Comparison of ENCODE assay signal across 8 cellular contexts in the genomic region with DNA sequence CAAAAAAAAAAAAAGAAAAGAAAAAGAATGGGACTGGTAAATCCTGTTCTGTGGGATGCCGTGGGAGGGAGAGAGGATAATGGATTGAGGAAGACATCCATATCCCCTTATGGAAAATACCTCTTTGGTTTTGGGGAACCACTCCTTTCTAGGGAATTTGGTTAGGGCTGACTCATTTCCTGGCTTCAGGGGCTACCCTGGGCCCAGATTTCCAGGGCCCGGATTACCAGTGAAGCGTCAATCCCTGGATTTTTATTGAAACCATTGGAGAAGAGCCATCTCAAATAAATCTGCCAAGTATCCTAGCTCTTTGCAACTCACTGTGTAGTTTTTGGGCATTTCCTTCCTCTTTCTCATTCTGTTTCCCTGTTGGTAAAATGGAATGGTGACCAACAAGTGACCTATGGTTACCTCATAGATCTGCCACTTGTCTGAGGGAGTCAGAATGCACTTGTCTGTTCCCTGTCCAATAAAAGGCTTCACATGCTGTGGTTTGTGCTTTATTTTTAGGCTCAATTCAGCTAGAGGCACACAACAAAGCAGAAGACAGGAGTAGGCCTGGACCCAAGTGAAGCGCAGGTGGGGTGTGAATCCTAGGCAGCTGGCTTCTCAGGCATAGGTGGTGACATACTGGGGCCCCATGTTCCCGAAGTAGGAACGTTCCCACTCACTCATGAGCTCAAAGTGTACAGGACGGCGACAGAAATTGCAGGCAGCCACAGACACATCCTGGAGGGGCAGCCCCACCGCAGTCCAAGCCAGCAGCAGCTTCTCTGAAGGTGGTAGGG. TPM values are rescaled to one million over a fixed set of nuclear protein-coding genes. Genes with fewer than 3 reads are reported as not detected.
DNase-seq lines count a peak whose midpoint lies in the region; ATAC-seq and TF ChIP-seq lines count a peak whose summit lies in the region.

No MANE protein-coding gene starts in this region.

- no peak for TF ChIP-seq CTCF in GM10248 (IDR thresholded peaks at IDR 0.05; ENCODE audit: control extremely low read depth, extremely low read depth, low read depth, missing control alignments)

- no peaks in the 10 kb centered on the region for H3K9me3 Mint-ChIP-seq in activated naive CD8-positive, alpha-beta T cell treated with anti-CD3 and anti-CD28 coated beads, Interleukin-2, amount 50 U/mL, for 24 hours

- no peak overlapping the region for H3K4me3 Mint-ChIP-seq in activated naive CD8-positive, alpha-beta T cell treated with anti-CD3 and anti-CD28 coated beads, Interleukin-2, amount 50 U/mL, for 24 hours

- POLR2A ChIA-PET in GM10248 (lab: Yijun Ruan, JAX) = interaction anchor here (0.9 kb wide), 1 partner anchor 9 kb away, joined by 4 read pairs; no protein-coding TSS in a partner anchor

- peaks cover 0 to 33% (median 4%) of the 10 kb centered on the region in 11 experiments; a peak in 8 of 22 replicates for H4K20me1 ChIP-seq in BLaER1 treated with 17β-estradiol and CSF1 and Interleukin-3, amounts not matched to agents 10 nM and 100 nM

- H3K4me1 ChIP-seq in BLaER1 treated with 17β-estradiol and CSF1 and Interleukin-3, amounts not matched to agents 10 nM and 100 nM = peaks cover 3 to 64% (median 12%) of the 10 kb centered on the region in 10 experiments; a peak in 14 of 20 replicates

- no peak overlapping the region for H3K27ac Mint-ChIP-seq in activated naive CD8-positive, alpha-beta T cell treated with anti-CD3 and anti-CD28 coated beads, Interleukin-2, amount 50 U/mL, for 24 hours

- H3K9ac ChIP-seq in BLaER1 treated with 17β-estradiol and CSF1 and Interleukin-3, amounts not matched to agents 10 nM and 100 nM = peak overlapping the region in 2 of 11 experiments; percentile 9 to 50; a peak in 2 of 22 replicates

- peaks cover 18% of the 10 kb centered on the region for H3K4me1 Mint-ChIP-seq in activated naive CD8-positive, alpha-beta T cell treated with anti-CD3 and anti-CD28 coated beads, Interleukin-2, amount 50 U/mL, for 24 hours

- H3K4me2 ChIP-seq in BLaER1 treated with 17β-estradiol and CSF1 and Interleukin-3, amounts not matched to agents 10 nM and 100 nM = peak overlapping the region in 7 of 11 experiments; percentile 3 to 68 (median 51); a peak in 11 of 22 replicates

- H3K27me3 ChIP-seq in BLaER1 treated with 17β-estradiol and CSF1 and Interleukin-3, amounts not matched to agents 10 nM and 100 nM = peaks cover 64 to 99% (median 97%) of the 10 kb centered on the region in 11 experiments

- H3K36me3 Mint-ChIP-seq in activated naive CD8-positive, alpha-beta T cell treated with anti-CD3 and anti-CD28 coated beads, Interleukin-2, amount 50 U/mL, for 24 hours (ENCODE audit: low read depth) = peaks cover 23% of the 10 kb centered on the region

- no peaks in the 10 kb centered on the region for H3K9me3 ChIP-seq in BLaER1 treated with 17β-estradiol and CSF1 and Interleukin-3, amounts not matched to agents 10 nM and 100 nM (replicated peaks in 1 of 11)

- no peaks in the 10 kb centered on the region for H3K27me3 Mint-ChIP-seq in activated naive CD8-positive, alpha-beta T cell treated with anti-CD3 and anti-CD28 coated beads, Interleukin-2, amount 50 U/mL, for 24 hours

- no peak overlapping the region for H3K4me3 ChIP-seq in BLaER1 treated with 17β-estradiol and CSF1 and Interleukin-3, amounts not matched to agents 10 nM and 100 nM

- peak overlapping the region in 5 of 11 experiments; percentile 12 to 69 (median 30); a peak in 6 of 22 replicates for H3K27ac ChIP-seq in BLaER1 treated with 17β-estradiol and CSF1 and Interleukin-3, amounts not matched to agents 10 nM and 100 nM

- peaks cover 20 to 37% (median 34%) of the 10 kb centered on the region in 11 experiments; a peak in 21 of 22 replicates for H3K36me3 ChIP-seq in BLaER1 treated with 17β-estradiol and CSF1 and Interleukin-3, amounts not matched to agents 10 nM and 100 nM

- DNase-seq in activated naive CD8-positive, alpha-beta T cell treated with anti-CD3 and anti-CD28 coated beads, Interleukin-2, amount 50 U/mL, for 24 hours = peak; percentile 12
- DNase-seq in left lobe of liver (ENCODE audit: low spot score) (no peak), GM10248 (ENCODE audit: extremely low spot score) (no peak), NCI-H2081 (lab: John Stamatoyannopoulos, UW) (no peak), DMS 273 treated with DMSO at 0.1 percent for 48 hours (lab: John Stamatoyannopoulos, UW) (no peak)

- CTCF ChIA-PET in GM10248 (lab: Yijun Ruan, JAX) = interaction anchor here (1.2 to 1.4 kb wide), 2 partner anchors 9 to 48 kb away, joined by 3 to 5 read pairs; no protein-coding TSS in a partner anchor

- ATAC-seq in HG02852 (IDR thresholded peaks at IDR 0.05; ENCODE audit: unreplicated experiment) (peak; percentile 46), left lobe of liver (peak; percentile 57), GM21515 (IDR thresholded peaks at IDR 0.05; ENCODE audit: unreplicated experiment) (no peak)
- ATAC-seq in activated naive CD8-positive, alpha-beta T cell treated with anti-CD3 and anti-CD28 coated beads, Interleukin-2, amount 50 U/mL, for 24 hours = peak; percentile 82

RNA-seq across cellular contexts. Expression of a gene that starts 8.6 kb away (rescaled TPM):
- total RNA-seq in left lobe of liver = 6.7 TPM

RNA-seq across cellular contexts. Expression of a gene that starts 14.8 kb away (rescaled TPM):
- 24.0 TPM for total RNA-seq in left lobe of liver

RNA-seq across cellular contexts. Expression of a gene that starts 22.0 kb away (rescaled TPM):
- 1.9 TPM for total RNA-seq in left lobe of liver
